ENCODE assay signal across 8 cellular contexts in genomic region chr15:66293085-66293418, GRCh38. TPM values are rescaled to one million over a fixed set of nuclear protein-coding genes. Genes with fewer than 3 reads are reported as not detected.
DNase-seq lines count a peak whose midpoint lies in the region; ATAC-seq, FAIRE-seq and TF ChIP-seq lines count a peak whose summit lies in the region.

No MANE protein-coding gene starts in this region.

- no peak for ATAC-seq in activated T-cell treated with anti-CD3 and anti-CD28 coated beads, Interleukin-2, amount 50 U/mL, for 72 hours (replicated peaks in 1 of 2)
- no peak for ATAC-seq in GM12878
- peak in 3 of 4 donors; percentile 43 to 52 (median 43) for ATAC-seq in right lobe of liver
- ATAC-seq in GM21786 (IDR thresholded peaks at IDR 0.05; ENCODE audit: unreplicated experiment), result no peak

- DNase-seq in activated T-cell treated with anti-CD3 and anti-CD28 coated beads, Interleukin-2, amount 50 U/mL, for 72 hours, result no peak
- DNase-seq in activated T-cell treated with anti-CD3 and anti-CD28 coated beads, Interleukin-2, amount 50 U/mL, for 1 hour, result no peak
- DNase-seq in GM12878 (ENCODE audit: low read depth, low spot score) (no peak), right lobe of liver (no peak), type B pancreatic cell (ENCODE audit: extremely low spot score, unreplicated experiment) (no peak), NCI-H2029 treated with DMSO at 0.1 percent for 48 hours (lab: John Stamatoyannopoulos, UW) (no peak)
- no peak for DNase-seq in activated CD4-positive, alpha-beta T cell treated with anti-CD3 and anti-CD28 coated beads for 4 hours

- H4K20me1 ChIP-seq in GM12878 (ENCODE audit: control insufficient read depth, insufficient read depth), result no peaks in the 10 kb centered on the region

- CTCF ChIA-PET in GM12878 (lab: Yijun Ruan, JAX), result interaction anchor here (0.7 to 9.7 kb wide), 4 partner anchors 10 to 537 kb away, joined by 3 to 103 read pairs (median 6); partner anchors contain the start of gene SNAPC5

- in situ Hi-C loops in GM12878 (cut with MboI), result no loop called here

- H3K4me1 Mint-ChIP-seq in activated T-cell treated with anti-CD3 and anti-CD28 coated beads, Interleukin-2, amount 50 U/mL, for 72 hours (ENCODE audit: low read depth), result peaks cover 56% of the 10 kb centered on the region
- H3K4me1 Mint-ChIP-seq in type B pancreatic cell (ENCODE audit: unreplicated experiment), result peaks cover 33% of the 10 kb centered on the region

- peak overlapping the region; percentile 94 to 95 for H3K4me3 Mint-ChIP-seq in activated T-cell treated with anti-CD3 and anti-CD28 coated beads, Interleukin-2, amount 50 U/mL, for 72 hours
- peak overlapping the region; percentile 87 for H3K4me3 Mint-ChIP-seq in type B pancreatic cell

- H3K36me3 Mint-ChIP-seq in activated T-cell treated with anti-CD3 and anti-CD28 coated beads, Interleukin-2, amount 50 U/mL, for 72 hours (ENCODE audit: insufficient read depth in 2 of 2), result peaks cover 0 to 2% of the 10 kb centered on the region in 2 donors
- H3K36me3 Mint-ChIP-seq in type B pancreatic cell, result peaks cover 4% of the 10 kb centered on the region

- intact Hi-C loops in GM12878 (cut with micrococcal nuclease; ENCODE audit: unreplicated experiment) (loop anchor here (5.0 kb wide), 1 partner anchor 204 kb away; the partner anchor contains the start of gene SNAPC5), right lobe of liver (cut with DNase I) (loop anchor here in 1 of 2 donors (10.0 kb wide), 1 partner anchor 202 kb away; the partner anchor contains the start of gene SNAPC5)

- H3K4me1 ChIP-seq in GM12878 (ENCODE audit: control insufficient read depth, insufficient read depth, low read length) (peaks cover 3% of the 10 kb centered on the region; the same call in 1 of the 2 replicates), right lobe of liver (peaks cover 0 to 11% (median 0%) of the 10 kb centered on the region in 4 donors)

- H3K9me3 ChIP-seq in GM12878 (replicated peaks; ENCODE audit: control insufficient read depth, insufficient read depth, low read length) (no peaks in the 10 kb centered on the region), right lobe of liver (no peaks in the 10 kb centered on the region)

- peak overlapping the region; percentile 74 for H3K4me2 ChIP-seq in GM12878 (ENCODE audit: control insufficient read depth, insufficient read depth)

- peaks cover 28% of the 10 kb centered on the region for H3K79me2 ChIP-seq in GM12878 (ENCODE audit: control insufficient read depth, insufficient read depth, low read length)

- no peak for TF ChIP-seq EP300 in GM12878 (IDR thresholded peaks at IDR 0.05; ENCODE audit: borderline replicate concordance in 1 of 2, control insufficient read depth in 1 of 2, low read depth in 2 of 2, low read length in 2 of 2)

- no peaks in the 10 kb centered on the region for H3K27me3 ChIP-seq in GM12878 (replicated peaks in 1 of 2; ENCODE audit: control insufficient read depth in 2 of 2, insufficient read depth in 2 of 2, low read length in 1 of 2)
- no peaks in the 10 kb centered on the region for H3K27me3 ChIP-seq in right lobe of liver

- H3K27ac ChIP-seq in GM12878 (ENCODE audit: control insufficient read depth, insufficient read depth), result peak overlapping the region; percentile 76
- peak overlapping the region; percentile 69 to 86 (median 84) for H3K27ac ChIP-seq in right lobe of liver

- no peak for TF ChIP-seq CTCF in GM12878 (IDR thresholded peaks at IDR 0.05 in 2 of 3, conservative IDR thresholded peaks at IDR 0.05 in 1 of 3; ENCODE audit: control insufficient read depth in 2 of 3, extremely low read depth in 1 of 3, insufficient read depth in 1 of 3, low read depth in 3 of 3, low read length in 3 of 3)
- TF ChIP-seq CTCF in right lobe of liver (IDR thresholded peaks at IDR 0.05), result no peak
- no peak for TF ChIP-seq CTCF in type B pancreatic cell (conservative IDR thresholded peaks at IDR 0.05)

- no peaks in the 10 kb centered on the region for H3K27me3 Mint-ChIP-seq in activated T-cell treated with anti-CD3 and anti-CD28 coated beads, Interleukin-2, amount 50 U/mL, for 72 hours (ENCODE audit: low read depth)
- no peaks in the 10 kb centered on the region for H3K27me3 Mint-ChIP-seq in type B pancreatic cell

- no peaks in the 10 kb centered on the region for H3K9me3 Mint-ChIP-seq in activated T-cell treated with anti-CD3 and anti-CD28 coated beads, Interleukin-2, amount 50 U/mL, for 72 hours
- H3K9me3 Mint-ChIP-seq in type B pancreatic cell, result no peaks in the 10 kb centered on the region

- H3K4me3 ChIP-seq in GM12878 (peak overlapping the region; percentile 71), right lobe of liver (peak overlapping the region; percentile 68 to 71 (median 70))

- FAIRE-seq in GM12878 (lab: Jason Lieb, UNC), result no peak

- H3K27ac Mint-ChIP-seq in activated T-cell treated with anti-CD3 and anti-CD28 coated beads, Interleukin-2, amount 50 U/mL, for 72 hours, result peak overlapping the region; percentile 98
- H3K27ac Mint-ChIP-seq in type B pancreatic cell, result peak overlapping the region; percentile 26

- no peak for TF ChIP-seq POLR2A in GM12878 (IDR thresholded peaks at IDR 0.05; ENCODE audit: low read depth, low read length)
- TF ChIP-seq POLR2A in right lobe of liver (IDR thresholded peaks at IDR 0.05), result no peak

- no TSS peak for BruUV-seq in GM12878 (replicated peaks; lab: Mats Ljungman, UMichigan)

- RAD21 ChIA-PET in GM12878 (lab: Charles Lee; ENCODE audit: unreplicated experiment), result interaction anchor here (0.9 to 2.6 kb wide), 2 partner anchors 205 to 376 kb away, joined by 3 to 20 read pairs; partner anchors contain the start of gene SNAPC5

- WGBS in GM12878 (ENCODE audit: insufficient coverage, insufficient replicate concordance, low lambda C conversion rate, missing lambda C conversion rate), result under 1% methylated on average over 13 of the region's 13 CpGs
- WGBS in right lobe of liver (ENCODE audit: insufficient coverage, low coverage, low lambda C conversion rate, missing lambda C conversion rate), result 0% methylated on average over 11 of the region's 13 CpGs

- no peak for TF ChIP-seq RAD21 in GM12878 (IDR thresholded peaks at IDR 0.05; ENCODE audit: insufficient read depth, low read depth, low read length)

- peak overlapping the region; percentile 93 for H2AFZ ChIP-seq in GM12878 (ENCODE audit: control insufficient read depth, low read depth, low read length)

- SMC1A ChIA-PET in GM12878 (lab: Charles Lee; ENCODE audit: uncharacterized antibody, unreplicated experiment), result interaction anchor here (1.8 to 2.8 kb wide), 2 partner anchors 16 to 424 kb away, joined by 5 to 8 read pairs; partner anchors contain the start of gene RAB11A

- POLR2A ChIA-PET in GM12878 (lab: Charles Lee), result no interaction called here

- H3K36me3 ChIP-seq in GM12878 (ENCODE audit: control insufficient read depth in 2 of 2, insufficient read depth in 2 of 2, low read length in 1 of 2), result 0 out of 4 replicates have a peak, but pooled peaks cover 0 to under 1% of the 10 kb centered on the region in 2 experiments
- H3K36me3 ChIP-seq in right lobe of liver, result no peaks in the 10 kb centered on the region

- peak overlapping the region; percentile 65 for H3K9ac ChIP-seq in GM12878 (ENCODE audit: control insufficient read depth, insufficient read depth, low read length)

TF ChIP-seq in GM12878, 131 proteins besides CTCF, POLR2A, EP300 and RAD21 (continues in another document):
- no peak for TF ChIP-seq KAT2A (conservative IDR thresholded peaks at IDR 0.05; ENCODE audit: control insufficient read depth, low read depth, low read length)

RNA-seq across cellular contexts. Expression of gene DIS3L, which starts 0.3 kb away (rescaled TPM):
- total RNA-seq in activated T-cell treated with anti-CD3 and anti-CD28 coated beads, Interleukin-2, amount 50 U/mL, for 72 hours, result 10 to 100 TPM; 22.2 to 31.5 TPM
- 49.8 and 50.4 TPM in 2 replicates for total RNA-seq in GM12878 (2013; cell fraction: nucleolus; rRNA removed)
- total RNA-seq in GM12878 (2014; rRNA removed) (23.2 and 27.2 TPM in 2 replicates), GM12878 (2014; rRNA removed; fragmentation: Illumina TruSeq; extraction: Trizol) (31.0 and 31.9 TPM in 2 replicates), GM12878 (2021) (22.8 and 24.0 TPM in 2 replicates), right lobe of liver (10 to 100 TPM; 16.1 to 32.3 (median 19.6) TPM), type B pancreatic cell (ENCODE audit: low replicate concordance) (21.6 and 37.7 TPM in 2 replicates)
- 11.4 TPM for polyA plus RNA-seq in GM12878 (2011; ENCODE audit: low read depth)
- polyA plus RNA-seq in GM12878 (2011; rRNA removed) (27.8 and 41.2 TPM in 2 replicates), GM12878 (2014; fragmentation: Illumina TruSeq; extraction: Trizol) (28.0 and 31.3 TPM in 2 replicates), GM12878 (2014; fragmentation: Nextera tagmentation; extraction: Ambion mirVana) (10 to 100 TPM in 1 of 2 experiments, 1 to 10 TPM in 1; 7.6 to 12.8 TPM), GM12878 (2014; rRNA removed) (22.2 and 24.0 TPM in 2 replicates), GM12878 (2016; fragmentation: Nextera tagmentation; extraction: Ambion mirVana) (10 to 100 TPM; 31.6 to 33.7 TPM)
- 11.7 and 12.6 TPM in 2 replicates for polyA plus RNA-seq in GM12878 (2011; cell fraction: cytosol; rRNA removed)
- 8.4 and 17.9 TPM in 2 replicates for polyA plus RNA-seq in GM12878 (2011; cell fraction: nucleus; rRNA removed)
- 8.5 and 10.8 TPM in 2 replicates for polyA plus RNA-seq in GM12878 (2012)
- polyA minus RNA-seq in GM12878 (2011; rRNA and poly(A)+ RNA removed), result 29.3 and 62.8 TPM in 2 replicates
- polyA minus RNA-seq in GM12878 (2011; cell fraction: cytosol; rRNA and poly(A)+ RNA removed), result 9.5 and 15.9 TPM in 2 replicates
- polyA minus RNA-seq in GM12878 (2011; cell fraction: nucleus; rRNA and poly(A)+ RNA removed), result 13.7 and 24.4 TPM in 2 replicates

RNA-seq across cellular contexts. Expression of gene MEGF11, which starts 39.5 kb away (rescaled TPM):
- not detected for total RNA-seq in activated T-cell treated with anti-CD3 and anti-CD28 coated beads, Interleukin-2, amount 50 U/mL, for 72 hours
- 0.29 and 2.2 TPM in 2 replicates for total RNA-seq in GM12878 (2013; cell fraction: nucleolus; rRNA removed)
- 0.76 and 1.3 TPM in 2 replicates for total RNA-seq in GM12878 (2014; rRNA removed)
- total RNA-seq in GM12878 (2014; rRNA removed; fragmentation: Illumina TruSeq; extraction: Trizol), result 0.18 and 0.49 TPM in 2 replicates
- total RNA-seq in GM12878 (2021), result 0.33 and 0.64 TPM in 2 replicates
- polyA plus RNA-seq in GM12878 (2011; ENCODE audit: low read depth), result 0.09 TPM
- polyA plus RNA-seq in GM12878 (2011; rRNA removed), result 1.3 and 1.7 TPM in 2 replicates
- polyA plus RNA-seq in GM12878 (2011; cell fraction: cytosol; rRNA removed), result 0.88 and 1.9 TPM in 2 replicates
- polyA plus RNA-seq in GM12878 (2011; cell fraction: nucleus; rRNA removed), result 2.9 and 4.6 TPM in 2 replicates
- polyA plus RNA-seq in GM12878 (2012), result 1.0 and 1.1 TPM in 2 replicates
- polyA plus RNA-seq in GM12878 (2014; fragmentation: Illumina TruSeq; extraction: Trizol), result 0.27 and 0.37 TPM in 2 replicates
- polyA plus RNA-seq in GM12878 (2014; fragmentation: Nextera tagmentation; extraction: Ambion mirVana), result under 1 TPM; 0.03 to 0.84 TPM
- 0.22 and 0.46 TPM in 2 replicates for polyA plus RNA-seq in GM12878 (2014; rRNA removed)
- under 1 TPM; 0.49 to 0.78 TPM for polyA plus RNA-seq in GM12878 (2016; fragmentation: Nextera tagmentation; extraction: Ambion mirVana)
- 1.2 and 4.3 TPM in 2 replicates for polyA minus RNA-seq in GM12878 (2011; rRNA and poly(A)+ RNA removed)
- not detected in 2 replicates for polyA minus RNA-seq in GM12878 (2011; cell fraction: cytosol; rRNA and poly(A)+ RNA removed)
- 2.3 and 3.7 TPM in 2 replicates for polyA minus RNA-seq in GM12878 (2011; cell fraction: nucleus; rRNA and poly(A)+ RNA removed)
- total RNA-seq in right lobe of liver, result not detected
- 2.6 and 3.3 TPM in 2 replicates for total RNA-seq in type B pancreatic cell (ENCODE audit: low replicate concordance)

Comparison
In these comparisons a context has a peak if more than half of its experiments do, and no peak if none do; other contexts are left out.
1. ATAC-seq: peak in right lobe of liver (3 of 4); none in activated T-cell treated with anti-CD3 and anti-CD28 coated beads, Interleukin-2, amount 50 U/mL, for 72 hours (0 of 2), GM12878 (single experiment) and GM21786 (single experiment).